ENCODE assay signal across 10 cellular contexts in genomic region chr1:206012086-206012859, GRCh38. TPM values are rescaled to one million over a fixed set of nuclear protein-coding genes. Genes with fewer than 3 reads are reported as not detected.
A peak's percentile ranks its signal among the peaks of the same experiment; 100 is the strongest.
DNase-seq lines count a peak whose midpoint lies in the region; ATAC-seq, FAIRE-seq and TF ChIP-seq lines count a peak whose summit lies in the region.
"Had no signal": no experiment of that assay in that cellular context is flagged by ENCODE, and none has a peak within 500 bp of the region (broad histone marks: within the 10 kb centered on the region; RNA-seq: fewer than 3 reads in every experiment).

No MANE protein-coding gene starts in this region.

- ATAC-seq in HG02798 (IDR thresholded peaks at IDR 0.05; ENCODE audit: poor library complexity, unreplicated experiment), result peak; percentile 96
- ATAC-seq in K562, result peak; percentile 88

- no peaks in the 10 kb centered on the region; the same call in 1 of the 2 replicates for H4K20me1 ChIP-seq in K562 (replicated peaks; ENCODE audit: control insufficient read depth, insufficient read depth, low read length)

- POLR2A ChIA-PET in K562 (lab: Yijun Ruan, JAX), result no interaction called here

- peak; percentile 8 for DNase-seq in NCI-H2107 treated with DMSO at 0.1 percent for 48 hours (lab: John Stamatoyannopoulos, UW; ENCODE audit: unreplicated experiment)
- no peak for DNase-seq in NCI-H2107 (lab: John Stamatoyannopoulos, UW)
- DNase-seq in NCI-H69 (lab: John Stamatoyannopoulos, UW), result peak; percentile 39
- DNase-seq in K562 (ENCODE audit: extremely low read depth in 1 of 4, low spot score in 3 of 4), result peak in 2 of 4 experiments; percentile 37 to 56
- no peak for DNase-seq in mesothelial cell of epicardium (ENCODE audit: low spot score in 2 of 2, unreplicated experiment in 2 of 2)
- DNase-seq in DMS114 treated with DMSO at 0.1 percent for 48 hours (lab: John Stamatoyannopoulos, UW; ENCODE audit: unreplicated experiment), result no peak

- H3K4me1 ChIP-seq in K562 (replicated peaks in 1 of 2; ENCODE audit: control insufficient read depth in 2 of 2, insufficient read depth in 2 of 2, low read length in 2 of 2) (peaks cover 9 to 16% of the 10 kb centered on the region in 2 experiments), neutrophil (ENCODE audit: control insufficient read depth in 1 of 2, insufficient read depth in 1 of 2, low read depth in 1 of 2, low read length in 1 of 2) (peaks cover 19 to 25% of the 10 kb centered on the region in 2 experiments)

- H3K9ac ChIP-seq in K562 (ENCODE audit: insufficient read depth in 1 of 2, low read depth in 2 of 2, low read length in 2 of 2), result no peak overlapping the region

- no peaks in the 10 kb centered on the region for H3K79me2 ChIP-seq in K562 (ENCODE audit: control insufficient read depth, insufficient read depth, low read length)

- H3K36me3 ChIP-seq in K562 (ENCODE audit: control insufficient read depth, insufficient read depth, low read length) (no peaks in the 10 kb centered on the region), neutrophil (no peaks in the 10 kb centered on the region)

- H3K9me1 ChIP-seq in K562 (ENCODE audit: control insufficient read depth, insufficient read depth, low read length), result no peaks in the 10 kb centered on the region

- H3K4me1 Mint-ChIP-seq in mesothelial cell of epicardium, result peaks cover 8% of the 10 kb centered on the region

- FAIRE-seq in K562 (lab: Jason Lieb, UNC), result peak; percentile 62

- H3K9me3 Mint-ChIP-seq in mesothelial cell of epicardium, result no peaks in the 10 kb centered on the region

- H3K27me3 ChIP-seq in K562 (ENCODE audit: control insufficient read depth in 2 of 2, insufficient read depth in 2 of 2, low read length in 2 of 2) (peaks cover 8 to 23% of the 10 kb centered on the region in 2 experiments; a peak in 4 of 5 replicates), neutrophil (no peaks in the 10 kb centered on the region)

- intact Hi-C loops in K562 (cut with micrococcal nuclease), result no loop called here

- no peak overlapping the region for H3K27ac Mint-ChIP-seq in mesothelial cell of epicardium

- peak overlapping the region; percentile 73 for H2AFZ ChIP-seq in K562 (ENCODE audit: low read depth, low read length)

- no peak for TF ChIP-seq POLR2A in K562 (conservative IDR thresholded peaks at IDR 0.05)

- TF ChIP-seq CTCF in K562 (IDR thresholded peaks at IDR 0.05 in 2 of 3, conservative IDR thresholded peaks at IDR 0.05 in 1 of 3; ENCODE audit: insufficient read depth in 2 of 3, low read depth in 1 of 3, low read length in 3 of 3) (peak in 1 of 3 experiments; percentile 7; a peak in 1 of 6 replicates), neutrophil (IDR thresholded peaks at IDR 0.05) (no peak), mesothelial cell of epicardium (IDR thresholded peaks at IDR 0.05; ENCODE audit: unreplicated experiment) (no peak)

- TF ChIP-seq EP300 in K562 (IDR thresholded peaks at IDR 0.05; ENCODE audit: low read length), result no peak

- H3K4me3 Mint-ChIP-seq in mesothelial cell of epicardium, result no peak overlapping the region

- no peak overlapping the region for H3K27ac ChIP-seq in K562 (ENCODE audit: extremely low read depth, low read depth, low read length)
- H3K27ac ChIP-seq in neutrophil, result peak overlapping the region; percentile 60

- H3K4me3 ChIP-seq in K562, result no peak overlapping the region
- peak overlapping the region in 1 of 2 experiments; percentile 30 for H3K4me3 ChIP-seq in neutrophil (ENCODE audit: low read depth in 1 of 2, low read length in 1 of 2)

- TF ChIP-seq RAD21 in K562 (CRISPR knock-in tag; conservative IDR thresholded peaks at IDR 0.05 in 1 of 2, IDR thresholded peaks at IDR 0.05 in 1 of 2), result no peak

- no peaks in the 10 kb centered on the region for H3K9me3 ChIP-seq in K562 (replicated peaks; ENCODE audit: control insufficient read depth, insufficient read depth, low read depth, low read length)
- no peaks in the 10 kb centered on the region for H3K9me3 ChIP-seq in neutrophil

- no peaks in the 10 kb centered on the region for H3K27me3 Mint-ChIP-seq in mesothelial cell of epicardium (ENCODE audit: low read depth)

- 16% methylated on average over 17 of the region's 17 CpGs for WGBS in K562 (ENCODE audit: insufficient coverage, low coverage, missing lambda C conversion rate)

- H3K4me2 ChIP-seq in K562 (ENCODE audit: insufficient read depth, low read length), result no peak overlapping the region

- CTCF ChIA-PET in K562 (lab: Yijun Ruan, JAX; ENCODE audit: low intra/inter-chr PET ratio), result interaction anchor here (0.6 kb wide), 1 partner anchor 219 kb away, joined by 7 read pairs; no protein-coding TSS in a partner anchor

- BruUV-seq in K562 (replicated peaks; lab: Mats Ljungman, UMichigan), result no TSS peak

- in situ Hi-C loops in K562 (cut with MboI), result no loop called here

- no peaks in the 10 kb centered on the region for H3K36me3 Mint-ChIP-seq in mesothelial cell of epicardium

TF ChIP-seq in K562, 482 proteins besides CTCF, POLR2A, EP300 and RAD21 (continues in another document):
- 0 out of 2 replicates have a peak, but pooled peaks have one; percentile 19 for TF ChIP-seq ZNF431 (CRISPR knock-in tag; IDR thresholded peaks at IDR 0.05)
- peak; percentile 54 for TF ChIP-seq ZFX (CRISPR knock-in tag; IDR thresholded peaks at IDR 0.05)
- TF ChIP-seq SOX6 (IDR thresholded peaks at IDR 0.05), result peak; percentile 31; the same call in 1 of the 2 replicates
- peak; percentile 96 for TF ChIP-seq MAX (CRISPR knock-in tag; IDR thresholded peaks at IDR 0.05)
- TF ChIP-seq SPI1 (IDR thresholded peaks at IDR 0.05; ENCODE audit: borderline replicate concordance, low read depth, low read length), result peak; percentile 100

RNA-seq across cellular contexts. Expression of gene RAB7B, which starts 9.1 kb away (rescaled TPM):
- total RNA-seq in K562 (2011; cell fraction: chromatin; rRNA removed; ENCODE audit: low replicate concordance), result 0.21 TPM in 1 of 2 replicates, not detected in the other
- total RNA-seq in K562 (2011; cell fraction: nucleolus; rRNA removed), result 0.17 TPM in 1 of 2 replicates, not detected in the other
- total RNA-seq in K562 (2011; cell fraction: nucleoplasm; rRNA removed), result not detected in 2 replicates
- total RNA-seq in K562 (2014; rRNA removed) (not detected in 2 replicates), K562 (2014; rRNA removed; fragmentation: Illumina TruSeq; extraction: Trizol) (0.07 TPM in 1 of 2 replicates, not detected in the other), K562 (2015; rRNA removed; fragmentation: Illumina TruSeq; extraction: Trizol) (not detected in 2 replicates), K562 (2021) (not detected in 2 replicates), mesothelial cell of epicardium (1.3 to 1.5 TPM (median 1.4 TPM) in 3 replicates)
- polyA plus RNA-seq in K562 (2011; rRNA removed) (0.09 and 0.29 TPM in 2 replicates), K562 (2014; fragmentation: Illumina TruSeq; extraction: Trizol) (0.12 TPM in 1 of 2 replicates, not detected in the other), K562 (2014; fragmentation: Nextera tagmentation; extraction: Ambion mirVana) (under 1 TPM; 0.03 to 0.06 TPM), K562 (2014; rRNA removed) (not detected in 2 replicates)
- polyA plus RNA-seq in K562 (2011; cell fraction: cytosol; rRNA removed), result 0.31 TPM in 1 of 2 replicates, not detected in the other
- polyA plus RNA-seq in K562 (2011; cell fraction: nucleus; rRNA removed), result 0.04 and 0.28 TPM in 2 replicates
- polyA plus RNA-seq in K562 (2012), result 0.04 and 0.17 TPM in 2 replicates
- 0.14 and 0.42 TPM in 2 replicates for polyA minus RNA-seq in K562 (2011; rRNA and poly(A)+ RNA removed)
- polyA minus RNA-seq in K562 (2011; cell fraction: cytosol; rRNA and poly(A)+ RNA removed), result not detected in 2 replicates
- polyA minus RNA-seq in K562 (2011; cell fraction: nucleus; rRNA and poly(A)+ RNA removed), result 0.13 TPM in 1 of 2 replicates, not detected in the other
- total RNA-seq: glomerular endothelial cell; T-helper 2 cell treated with Interferon-gamma antibody and Interleukin-4, amounts not matched to agents 100 ng/mL and 5 ng/mL, for 36 hours had no signal

RNA-seq across cellular contexts. Expression of gene CTSE, which starts 11.4 kb away (rescaled TPM):
- 0.16 TPM in 1 of 2 replicates, not detected in the other for total RNA-seq in K562 (2011; cell fraction: chromatin; rRNA removed; ENCODE audit: low replicate concordance)
- not detected in 2 replicates for total RNA-seq in K562 (2011; cell fraction: nucleolus; rRNA removed)
- total RNA-seq in K562 (2011; cell fraction: nucleoplasm; rRNA removed), result not detected in 2 replicates
- total RNA-seq in K562 (2014; rRNA removed) (not detected in 2 replicates), K562 (2014; rRNA removed; fragmentation: Illumina TruSeq; extraction: Trizol) (0.06 TPM in 1 of 2 replicates, not detected in the other), K562 (2015; rRNA removed; fragmentation: Illumina TruSeq; extraction: Trizol) (0.08 TPM in 1 of 2 replicates, not detected in the other), K562 (2021) (0.18 and 0.20 TPM in 2 replicates), mesothelial cell of epicardium (0.16 TPM in 1 of 3 replicates, not detected in the others)
- polyA plus RNA-seq in K562 (2011; rRNA removed) (0.06 TPM in 1 of 2 replicates, not detected in the other), K562 (2014; fragmentation: Illumina TruSeq; extraction: Trizol) (0.09 TPM in 1 of 2 replicates, not detected in the other), K562 (2014; fragmentation: Nextera tagmentation; extraction: Ambion mirVana) (under 1 TPM; 0.04 to 0.13 TPM), K562 (2014; rRNA removed) (not detected in 2 replicates)
- polyA plus RNA-seq in K562 (2011; cell fraction: cytosol; rRNA removed), result 0.06 TPM in 1 of 2 replicates, not detected in the other
- 0.11 TPM in 1 of 2 replicates, not detected in the other for polyA plus RNA-seq in K562 (2011; cell fraction: nucleus; rRNA removed)
- 0.05 and 0.12 TPM in 2 replicates for polyA plus RNA-seq in K562 (2012)
- polyA minus RNA-seq in K562 (2011; rRNA and poly(A)+ RNA removed), result 0.25 TPM in 1 of 2 replicates, not detected in the other
- not detected in 2 replicates for polyA minus RNA-seq in K562 (2011; cell fraction: cytosol; rRNA and poly(A)+ RNA removed)
- polyA minus RNA-seq in K562 (2011; cell fraction: nucleus; rRNA and poly(A)+ RNA removed), result not detected in 2 replicates
- total RNA-seq: glomerular endothelial cell; T-helper 2 cell treated with Interferon-gamma antibody and Interleukin-4, amounts not matched to agents 100 ng/mL and 5 ng/mL, for 36 hours had no signal

RNA-seq across cellular contexts. Expression of gene RHEX, which starts 40.7 kb away (rescaled TPM):
- not detected in 2 replicates for total RNA-seq in K562 (2011; cell fraction: chromatin; rRNA removed; ENCODE audit: low replicate concordance)
- not detected in 2 replicates for total RNA-seq in K562 (2011; cell fraction: nucleolus; rRNA removed)
- total RNA-seq in K562 (2011; cell fraction: nucleoplasm; rRNA removed), result not detected in 2 replicates
- total RNA-seq in K562 (2014; rRNA removed) (not detected in 2 replicates), K562 (2014; rRNA removed; fragmentation: Illumina TruSeq; extraction: Trizol) (not detected in 2 replicates), K562 (2015; rRNA removed; fragmentation: Illumina TruSeq; extraction: Trizol) (not detected in 2 replicates), K562 (2021) (not detected in 2 replicates), mesothelial cell of epicardium (not detected in 3 replicates)
- polyA plus RNA-seq in K562 (2011; rRNA removed) (not detected in 2 replicates), K562 (2014; fragmentation: Illumina TruSeq; extraction: Trizol) (not detected in 2 replicates), K562 (2014; fragmentation: Nextera tagmentation; extraction: Ambion mirVana) (not detected), K562 (2014; rRNA removed) (not detected in 2 replicates)
- polyA plus RNA-seq in K562 (2011; cell fraction: cytosol; rRNA removed), result not detected in 2 replicates
- not detected in 2 replicates for polyA plus RNA-seq in K562 (2011; cell fraction: nucleus; rRNA removed)
- not detected in 2 replicates for polyA plus RNA-seq in K562 (2012)
- polyA minus RNA-seq in K562 (2011; rRNA and poly(A)+ RNA removed), result not detected in 2 replicates
- polyA minus RNA-seq in K562 (2011; cell fraction: cytosol; rRNA and poly(A)+ RNA removed), result not detected in 2 replicates
- not detected in 2 replicates for polyA minus RNA-seq in K562 (2011; cell fraction: nucleus; rRNA and poly(A)+ RNA removed)
- total RNA-seq: glomerular endothelial cell; T-helper 2 cell treated with Interferon-gamma antibody and Interleukin-4, amounts not matched to agents 100 ng/mL and 5 ng/mL, for 36 hours had no signal

Comparison
In these comparisons a context has a peak if more than half of its experiments do, and no peak if none do; other contexts are left out.
1. DNase-seq: peak in NCI-H2107 treated with DMSO at 0.1 percent for 48 hours (single experiment) and NCI-H69 (single experiment); none in NCI-H2107 (single experiment), mesothelial cell of epicardium (0 of 2) and DMS114 treated with DMSO at 0.1 percent for 48 hours (single experiment).